ENCODE assay signal across 9 cellular contexts in genomic region chr1:223706077-223706988, GRCh38. TPM values are rescaled to one million over a fixed set of nuclear protein-coding genes. Genes with fewer than 3 reads are reported as not detected.
DNase-seq lines count a peak whose midpoint lies in the region; FAIRE-seq and TF ChIP-seq lines count a peak whose summit lies in the region.
"Had no signal": no experiment of that assay in that cellular context is flagged by ENCODE, and none has a peak within 500 bp of the region (broad histone marks: within the 10 kb centered on the region; RNA-seq: fewer than 3 reads in every experiment).

No MANE protein-coding gene starts in this region.

- H3K9ac ChIP-seq in rectal smooth muscle tissue (ENCODE audit: low read length), result no peak overlapping the region

- H3K27ac ChIP-seq in dorsolateral prefrontal cortex (peak overlapping the region in 44 of 59 donors; percentile 1 to 80 (median 49)), rectal smooth muscle tissue (ENCODE audit: low read depth, low read length) (peak overlapping the region; percentile 16)
- H3K27ac ChIP-seq in effector memory CD4-positive, alpha-beta T cell (ENCODE audit: insufficient read depth, low read length, poor library complexity, severe bottlenecking), result no peak overlapping the region

- H3K4me1 ChIP-seq in rectal smooth muscle tissue (ENCODE audit: control insufficient read depth, insufficient read depth, low read length), result peaks cover 9% of the 10 kb centered on the region
- no peaks in the 10 kb centered on the region for H3K4me1 ChIP-seq in effector memory CD4-positive, alpha-beta T cell (ENCODE audit: control insufficient read depth, insufficient read depth, low read length, poor library complexity, severe bottlenecking)

- no peak for FAIRE-seq in GM12892 (lab: Jason Lieb, UNC)

- intact Hi-C loops in dorsolateral prefrontal cortex (cut with DNase I), result no loop called here

- no peak for TF ChIP-seq POLR2A in GM12892 (IDR thresholded peaks at IDR 0.05; ENCODE audit: low read depth, low read length)

- H3K27me3 ChIP-seq in dorsolateral prefrontal cortex (no peaks in the 10 kb centered on the region), rectal smooth muscle tissue (ENCODE audit: control insufficient read depth, insufficient read depth, low read length) (no peaks in the 10 kb centered on the region)
- no peaks in the 10 kb centered on the region for H3K27me3 ChIP-seq in effector memory CD4-positive, alpha-beta T cell (replicated peaks; ENCODE audit: control insufficient read depth, insufficient read depth, low read length, poor library complexity, severe bottlenecking)

- H3K9me3 ChIP-seq in effector memory CD4-positive, alpha-beta T cell (ENCODE audit: control insufficient read depth, low read length), result no peaks in the 10 kb centered on the region

- DNase-seq in Daoy (ENCODE audit: low read depth), result peak; percentile 77
- DNase-seq in NCI-H446 (lab: John Stamatoyannopoulos, UW), result peak; percentile 63 to 86
- DNase-seq in dorsolateral prefrontal cortex, result peak in 1 of 10 donors; percentile 29
- no peak for DNase-seq in GM12892 (ENCODE audit: insufficient read length)
- DNase-seq in central memory CD4-positive, alpha-beta T cell, result no peak
- DNase-seq in effector memory CD4-positive, alpha-beta T cell, result no peak
- no peak for DNase-seq in OCI-M1 (lab: John Stamatoyannopoulos, UW)
- DNase-seq: naive B cell had no signal

- H3K4me3 ChIP-seq in dorsolateral prefrontal cortex, result no peak overlapping the region
- no peak overlapping the region for H3K4me3 ChIP-seq in rectal smooth muscle tissue (ENCODE audit: low read length)
- no peak overlapping the region for H3K4me3 ChIP-seq in effector memory CD4-positive, alpha-beta T cell (ENCODE audit: insufficient read depth, low read depth, low read length, poor library complexity, severe bottlenecking)

- TF ChIP-seq CTCF in dorsolateral prefrontal cortex (IDR thresholded peaks at IDR 0.05 in 54 of 56, conservative IDR thresholded peaks at IDR 0.05 in 2 of 56; ENCODE audit: low read depth in 1 of 56, partially characterized antibody in 56 of 56), result no peak

- no peaks in the 10 kb centered on the region for H3K36me3 ChIP-seq in rectal smooth muscle tissue (ENCODE audit: control insufficient read depth, insufficient read depth, low read length)
- no peaks in the 10 kb centered on the region for H3K36me3 ChIP-seq in effector memory CD4-positive, alpha-beta T cell (ENCODE audit: control insufficient read depth, insufficient read depth, low read length)

RNA-seq across cellular contexts. Expression of gene CAPN2, which starts 6.0 kb away (rescaled TPM):
- 186 and 189 TPM in 2 replicates for total RNA-seq in Daoy (2014; rRNA removed; shearing (Covaris generic))
- total RNA-seq in dorsolateral prefrontal cortex, result 100 to 1,000 TPM in 66 of 120 experiments, 10 to 100 TPM in 54; 66.7 to 318 (median 103) TPM
- 43.2 TPM for polyA plus RNA-seq in GM12892 (2012; ENCODE audit: missing spikeins)

RNA-seq across cellular contexts. Expression of gene CAPN8, which starts 40.8 kb away (rescaled TPM):
- not detected in 2 replicates for total RNA-seq in Daoy (2014; rRNA removed; shearing (Covaris generic))
- total RNA-seq in dorsolateral prefrontal cortex, result 1 to 10 TPM in 74 of 120 experiments, under 1 TPM in 35, not detected in 11; 0.30 to 4.8 (median 1.4) TPM
- 0.66 TPM for polyA plus RNA-seq in GM12892 (2012; ENCODE audit: missing spikeins)

Comparison
In these comparisons a context has a peak if more than half of its experiments do, and no peak if none do; other contexts are left out.
1. DNase-seq: peak in Daoy (single experiment) and NCI-H446 (2 of 2); none in GM12892 (single experiment), central memory CD4-positive, alpha-beta T cell (single experiment), effector memory CD4-positive, alpha-beta T cell (0 of 3) and OCI-M1 (single experiment).